In the genomic region with DNA sequence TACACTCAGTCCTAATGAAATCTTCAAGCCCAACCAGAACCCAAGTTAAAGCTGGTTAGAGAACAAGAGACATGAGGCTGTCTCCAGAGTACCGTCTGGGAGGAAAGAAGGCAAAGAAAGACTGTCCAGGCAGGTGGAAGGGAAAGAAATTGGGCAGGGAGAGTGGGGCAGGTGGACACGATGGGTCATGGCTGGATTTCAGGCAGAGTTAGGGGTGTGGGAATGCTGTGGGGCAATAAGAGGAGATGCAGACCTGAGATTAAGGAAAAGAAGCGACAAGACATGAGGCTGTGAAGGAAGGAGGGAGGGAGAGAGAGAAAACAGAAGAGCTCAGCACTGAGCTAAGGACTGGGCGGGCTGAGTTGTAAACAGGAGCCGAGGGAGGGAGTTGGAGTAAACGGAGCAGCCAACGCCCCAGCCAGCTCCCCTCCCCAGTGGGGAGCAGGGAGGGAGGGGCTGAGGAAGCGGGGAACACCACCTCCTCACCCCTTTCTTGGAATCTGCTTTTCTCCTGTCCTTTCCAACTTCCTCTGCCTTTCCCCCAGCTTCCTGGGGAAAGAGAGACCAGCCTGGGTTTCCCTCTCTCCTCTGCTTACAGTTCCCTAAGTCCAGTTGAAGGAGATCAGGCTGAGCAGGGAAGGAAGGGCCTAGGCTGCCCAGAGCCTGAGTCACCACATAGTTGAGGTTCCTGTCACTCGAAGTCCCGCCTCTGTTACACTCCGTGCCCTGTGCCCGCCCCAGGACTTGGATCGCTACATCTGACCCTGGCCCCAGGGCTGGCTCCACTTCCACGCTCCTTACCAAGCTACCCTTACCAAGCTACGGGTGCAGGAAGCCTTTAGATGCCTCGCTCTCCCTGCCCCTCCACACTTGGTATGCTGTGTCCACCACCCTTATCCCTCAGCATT, we compare ENCODE assay signal across 7 cellular contexts. TPM values are rescaled to one million over a fixed set of nuclear protein-coding genes. Genes with fewer than 3 reads are reported as not detected.
DNase-seq lines count a peak whose midpoint lies in the region; ATAC-seq and TF ChIP-seq lines count a peak whose summit lies in the region.

No MANE protein-coding gene starts in this region.

- no peak for ATAC-seq in GM21723 (IDR thresholded peaks at IDR 0.05; ENCODE audit: unreplicated experiment)

- H3K27me3 ChIP-seq in H9 (ENCODE audit: insufficient read depth, low read length) (peaks cover 9% of the 10 kb centered on the region; the same call in 1 of the 2 replicates), left ventricle myocardium inferior (ENCODE audit: low read depth) (no peaks in the 10 kb centered on the region)

- DNase-seq in H9: peak; percentile 84
- DNase-seq in RPMI7951 (ENCODE audit: low read depth): peak; percentile 97
- peak; percentile 94 for DNase-seq in amniotic epithelial cell (ENCODE audit: low read depth)
- peak; percentile 86 for DNase-seq in left ventricle myocardium inferior
- peak; percentile 98 for DNase-seq in renal cortical epithelial cell (ENCODE audit: low read depth)
- no peak for DNase-seq in NCI-H2171 treated with DMSO at 0.1 percent for 48 hours (lab: John Stamatoyannopoulos, UW)

- H3T11ph ChIP-seq in H9 (ENCODE audit: low read length): peak overlapping the region; percentile 46

- peaks cover 2% of the 10 kb centered on the region for H4K20me1 ChIP-seq in H9 (ENCODE audit: control insufficient read depth, insufficient read depth, insufficient read length)

- no peak overlapping the region for H2AFZ ChIP-seq in H9 (ENCODE audit: low read length)

- peak overlapping the region; percentile 14 for H3K9ac ChIP-seq in H9 (ENCODE audit: extremely low read depth, insufficient read length, low read length)

- H2BK15ac ChIP-seq in H9 (ENCODE audit: low read depth, low read length): 0 out of 2 replicates have a peak overlapping the region, but pooled peaks have one; percentile 0

- peak overlapping the region; percentile 97 for H2BK20ac ChIP-seq in H9 (ENCODE audit: low read depth, low read length, poor library complexity, severe bottlenecking)

- H3K4me3 ChIP-seq in left ventricle myocardium inferior: peak overlapping the region; percentile 49

- H3K4me3 Mint-ChIP-seq in H9: peak overlapping the region; percentile 28 to 68

- no peak overlapping the region for H4K5ac ChIP-seq in H9 (ENCODE audit: insufficient read length, low read depth, low read length)

- H3K27ac Mint-ChIP-seq in H9: peak overlapping the region; percentile 74 to 99 (median 95)

- intact Hi-C loops in left ventricle myocardium inferior (cut with micrococcal nuclease): no loop called here

- no peaks in the 10 kb centered on the region for H3K79me1 ChIP-seq in H9 (ENCODE audit: insufficient read depth, low read depth, low read length, poor library complexity, severe bottlenecking)

- H3K36me3 Mint-ChIP-seq in H9 (ENCODE audit: insufficient read depth in 1 of 3, low read depth in 3 of 3): peaks cover 5 to 29% (median 21%) of the 10 kb centered on the region in 3 experiments

- no peaks in the 10 kb centered on the region; a peak in 1 of 5 replicates for H3K9me3 Mint-ChIP-seq in H9

- no peaks in the 10 kb centered on the region for H3K23me2 ChIP-seq in H9 (ENCODE audit: insufficient read length, low read depth, low read length, poor library complexity, severe bottlenecking)

- H3K27ac ChIP-seq in H9 (ENCODE audit: insufficient read length, low read depth, low read length) (peak overlapping the region; percentile 1), left ventricle myocardium inferior (replicated peaks) (peak overlapping the region; percentile 94)

- H2AK5ac ChIP-seq in H9 (ENCODE audit: insufficient read length, low read length): no peak overlapping the region

- peak overlapping the region; percentile 93 for H2BK120ac ChIP-seq in H9 (ENCODE audit: low read depth, low read length, poor library complexity, severe bottlenecking)

- peaks cover 51 to 67% of the 10 kb centered on the region in 2 experiments for H3K4me1 Mint-ChIP-seq in H9

- H3K27me3 Mint-ChIP-seq in H9 (ENCODE audit: low read depth): peaks cover 34% of the 10 kb centered on the region

- H3K4me1 ChIP-seq in H9 (ENCODE audit: insufficient read depth, low read length) (peaks cover 22% of the 10 kb centered on the region; the same call in 1 of the 2 replicates), left ventricle myocardium inferior (peaks cover 97% of the 10 kb centered on the region)

- H3K18ac ChIP-seq in H9 (ENCODE audit: insufficient read length, low read depth, low read length): peak overlapping the region; percentile 95

- TF ChIP-seq CTCF in H9 (conservative IDR thresholded peaks at IDR 0.05) (no peak), left ventricle myocardium inferior (IDR thresholded peaks at IDR 0.05; ENCODE audit: borderline replicate concordance) (no peak)

- no peak overlapping the region for H3K23ac ChIP-seq in H9 (ENCODE audit: insufficient read length, low read depth, low read length)

- no peak overlapping the region for H4K8ac ChIP-seq in H9 (replicated peaks; ENCODE audit: insufficient read length, low read depth, low read length)

- H3K14ac ChIP-seq in H9 (ENCODE audit: insufficient read depth, low read length): peak overlapping the region; percentile 90

- peak overlapping the region; percentile 79; the same call in 1 of the 2 replicates for H3K4ac ChIP-seq in H9 (ENCODE audit: low read depth, low read length)

- H2BK5ac ChIP-seq in H9 (ENCODE audit: insufficient read length, low read length): no peak overlapping the region

- H3K79me2 ChIP-seq in H9 (ENCODE audit: insufficient read depth, low read length): no peaks in the 10 kb centered on the region

- peak overlapping the region; percentile 95 for H2BK12ac ChIP-seq in H9 (ENCODE audit: insufficient read length, low read depth, low read length)

- H3K9me3 ChIP-seq in H9 (ENCODE audit: control insufficient read depth, low read depth, low read length) (no peaks in the 10 kb centered on the region), left ventricle myocardium inferior (replicated peaks) (no peaks in the 10 kb centered on the region)

- no peak overlapping the region for H3K56ac ChIP-seq in H9 (ENCODE audit: insufficient read length, low read depth, low read length)

- H4K91ac ChIP-seq in H9 (ENCODE audit: insufficient read length, low read depth, low read length): peak overlapping the region; percentile 73

- H3K4me2 ChIP-seq in H9 (ENCODE audit: insufficient read depth, insufficient read length, low read length): peak overlapping the region; percentile 44

- peaks cover 12% of the 10 kb centered on the region for H3K36me3 ChIP-seq in left ventricle myocardium inferior

- no CpG with 5 or more reads among the region's 16 CpGs for WGBS in H9 (ENCODE audit: extremely low coverage, insufficient read length, low lambda C conversion rate)

RNA-seq across cellular contexts. Expression of a gene that starts 6.6 kb away (rescaled TPM):
- total RNA-seq in H9 (2021): 13.9 and 15.2 TPM in 2 replicates
- 184 and 206 TPM in 2 replicates for total RNA-seq in RPMI7951 (2014; rRNA removed; shearing (Covaris generic))
- total RNA-seq in left ventricle myocardium inferior: 290 TPM
- total RNA-seq in renal cortical epithelial cell: 409 and 1,601 TPM in 2 replicates

RNA-seq across cellular contexts. Expression of a gene that starts 20.5 kb away (rescaled TPM):
- total RNA-seq in H9 (2021) (1,790 and 1,800 TPM in 2 replicates), left ventricle myocardium inferior (958 TPM), renal cortical epithelial cell (1,513 and 1,623 TPM in 2 replicates)
- 841 and 1,053 TPM in 2 replicates for total RNA-seq in RPMI7951 (2014; rRNA removed; shearing (Covaris generic))

RNA-seq across cellular contexts. Expression of a gene that starts 38.1 kb away (rescaled TPM):
- total RNA-seq in H9 (2021) (20.7 and 24.9 TPM in 2 replicates), left ventricle myocardium inferior (12.5 TPM), renal cortical epithelial cell (5.9 and 12.7 TPM in 2 replicates)
- 4.7 and 5.3 TPM in 2 replicates for total RNA-seq in RPMI7951 (2014; rRNA removed; shearing (Covaris generic))

RNA-seq across cellular contexts. Expression of a gene that starts 48.5 kb away (rescaled TPM):
- 143 and 149 TPM in 2 replicates for total RNA-seq in H9 (2021)
- 91.2 and 103 TPM in 2 replicates for total RNA-seq in RPMI7951 (2014; rRNA removed; shearing (Covaris generic))
- total RNA-seq in left ventricle myocardium inferior: 26.3 TPM
- total RNA-seq in renal cortical epithelial cell: 121 and 212 TPM in 2 replicates

RNA-seq across cellular contexts. Expression of a gene that starts 59.4 kb away (rescaled TPM):
- 35.3 and 40.6 TPM in 2 replicates for total RNA-seq in H9 (2021)
- 7.1 and 13.8 TPM in 2 replicates for total RNA-seq in RPMI7951 (2014; rRNA removed; shearing (Covaris generic))
- 14.6 TPM for total RNA-seq in left ventricle myocardium inferior
- total RNA-seq in renal cortical epithelial cell: 14.9 and 29.7 TPM in 2 replicates

Comparison
In these comparisons a context has a peak if more than half of its experiments do, and no peak if none do; other contexts are left out.
1. RNA of a gene that starts 6.6 kb away (total RNA-seq): 409 to 1,601 TPM in renal cortical epithelial cell, 290 TPM in left ventricle myocardium inferior (single experiment) and 184 to 206 TPM in RPMI7951; 13.9 to 15.2 TPM in H9; every median in the first group is over 10 times any median in the second.